Comparison of ENCODE assay signal across 25 cellular contexts in genomic region chr4:166655705-166656104, GRCh38.
"Had no signal": no experiment of that assay in that cellular context is flagged by ENCODE, and none has a peak within 500 bp of the region (broad histone marks: within the 10 kb centered on the region; RNA-seq: fewer than 3 reads in every experiment).

No MANE protein-coding gene starts in this region.

- H3K9ac ChIP-seq: neural progenitor cell, parathyroid adenoma had no signal

- H3K9me3 ChIP-seq: left ventricle myocardium inferior, neutrophil, psoas muscle, right lobe of liver, thoracic aorta, tibial artery, uterus had no signal

- ATAC-seq: natural killer cell; psoas muscle; right lobe of liver; stimulated activated effector memory CD8-positive, alpha-beta T cell treated with anti-CD3 and anti-CD28 coated beads, Interleukin-12 subunit alpha, Interleukin-12 subunit beta, amount 100 ng/mL, for 72 hours had no signal

- H3K36me3 ChIP-seq: left ventricle myocardium inferior, neural progenitor cell, neutrophil, right lobe of liver, suprapubic skin, thoracic aorta, tibial artery, uterus had no signal

- H3K4me1 ChIP-seq: left ventricle myocardium inferior, neural progenitor cell, parathyroid adenoma, psoas muscle, right lobe of liver, suprapubic skin, tibial artery, uterus had no signal

- DNase-seq: hippocampal formation; kidney; left ventricle myocardium inferior; mesendoderm; midbrain; natural killer cell; nephron progenitor cell; occipital lobe; psoas muscle; right lobe of liver; stimulated activated CD4-positive, alpha-beta T cell treated with anti-CD3 and anti-CD28 coated beads, Interleukin-12 subunit alpha, Interleukin-12 subunit beta, amount 100 ng/mL, for 4 hours; stimulated activated CD4-positive, alpha-beta T cell treated with anti-CD3 and anti-CD28 coated beads, Interleukin-15, amount 100 ng/mL, for 24 hours; stimulated activated CD4-positive, alpha-beta T cell treated with anti-CD3 and anti-CD28 coated beads, Interleukin-2, amount 100 ng/mL, for 24 hours; stimulated activated CD4-positive, alpha-beta T cell treated with anti-CD3 and anti-CD28 coated beads, Interleukin-4, amount 100 ng/mL, for 24 hours; stimulated activated naive CD4-positive, alpha-beta T cell; tibial artery; uterus had no signal

- H3K27ac ChIP-seq: left ventricle myocardium inferior, neural progenitor cell, neutrophil, parathyroid adenoma, psoas muscle, right lobe of liver, skin epidermis, suprapubic skin, thoracic aorta, tibial artery, uterus had no signal

- H3K79me2 ChIP-seq: parathyroid adenoma had no signal

- H3K27me3 ChIP-seq: neural progenitor cell, neutrophil, right lobe of liver, suprapubic skin, tibial artery, uterus had no signal

- H2AFZ ChIP-seq: neural progenitor cell, parathyroid adenoma had no signal

- H3K4me3 ChIP-seq: left ventricle myocardium inferior, lung, neural progenitor cell, psoas muscle, right lobe of liver, skin epidermis, suprapubic skin, thoracic aorta, tibial artery, uterus had no signal

- H3K4me2 ChIP-seq: neural progenitor cell had no signal
